2 cellular contexts compared by ENCODE assay signal in genomic region chr1:8406011-8406410, GRCh38.
TF ChIP-seq lines count a peak whose summit lies in the region.

No MANE protein-coding gene starts in this region.

TF ChIP-seq in GM23338, 12 proteins besides CTCF, POLR2A, EP300 and RAD21 (continued from another document):
- TF ChIP-seq JUNB (IDR thresholded peaks at IDR 0.05; ENCODE audit: unreplicated experiment) (no peak), ZNF462 (CRISPR knock-in tag; IDR thresholded peaks at IDR 0.05) (no peak), STAT1 (IDR thresholded peaks at IDR 0.05; ENCODE audit: unreplicated experiment) (no peak), ZNF331 (CRISPR knock-in tag; IDR thresholded peaks at IDR 0.05; ENCODE audit: low read depth) (no peak), REST (IDR thresholded peaks at IDR 0.05; ENCODE audit: unreplicated experiment) (no peak), EZH2phosphoT487 (IDR thresholded peaks at IDR 0.05; ENCODE audit: unreplicated experiment) (no peak)

TF ChIP-seq in HepG2, 621 proteins besides CTCF, POLR2A, EP300 and RAD21 (continued from another document):
- TF ChIP-seq ZSCAN31 (CRISPR knock-in tag; IDR thresholded peaks at IDR 0.05; ENCODE audit: low read depth) (no peak), ZNF260 (CRISPR knock-in tag; IDR thresholded peaks at IDR 0.05; ENCODE audit: borderline replicate concordance, low read depth) (no peak), ZNF317 (CRISPR knock-in tag; IDR thresholded peaks at IDR 0.05) (no peak), ZMYM2 (CRISPR knock-in tag; IDR thresholded peaks at IDR 0.05) (no peak)
